In genomic region chr12:45329238-45329637, GRCh38 we compare ENCODE assay signal across 14 cellular contexts.
"Had no signal": no experiment of that assay in that cellular context is flagged by ENCODE, and none has a peak within 500 bp of the region (broad histone marks: within the 10 kb centered on the region; RNA-seq: fewer than 3 reads in every experiment).

No MANE protein-coding gene starts in this region.

- H3K27ac ChIP-seq: breast epithelium, esophagus muscularis mucosa, thyroid gland, VCaP had no signal

- H3K4me3 ChIP-seq: breast epithelium, esophagus muscularis mucosa, gastroesophageal sphincter, thyroid gland had no signal

- DNase-seq: activated CD4-positive, alpha-beta memory T cell treated with anti-CD3 and anti-CD28 coated beads for 36 hours; activated gamma-delta T cell treated with Interleukin-2 at 50 U/mL for 16 hours; activated naive CD8-positive, alpha-beta T cell treated with anti-CD3 and anti-CD28 coated beads for 36 hours; activated T-cell treated with anti-CD3 and anti-CD28 coated beads, Interleukin-2, amount 50 U/mL, for 72 hours; aorta; kidney glomerular epithelial cell; naive thymus-derived CD8-positive, alpha-beta T cell; stimulated activated CD4-positive, alpha-beta T cell treated with anti-CD3 and anti-CD28 coated beads, Interleukin-4, amount 100 ng/mL, for 24 hours; T1000; thyroid gland had no signal

- H3K36me3 ChIP-seq: breast epithelium, thyroid gland had no signal

- ATAC-seq: activated T-cell treated with anti-CD3 and anti-CD28 coated beads, Interleukin-2, amount 50 U/mL, for 72 hours; gastroesophageal sphincter; naive thymus-derived CD8-positive, alpha-beta T cell had no signal

- H3K27me3 ChIP-seq: breast epithelium, esophagus muscularis mucosa, gastroesophageal sphincter, thyroid gland had no signal

- H3K9me3 ChIP-seq: breast epithelium, esophagus muscularis mucosa, gastroesophageal sphincter, thyroid gland had no signal

- H3K4me1 ChIP-seq: breast epithelium, thyroid gland had no signal
